In genomic region chr18:3727260-3727659, GRCh38 we compare ENCODE assay signal across 25 cellular contexts.
"Had no signal": no experiment of that assay in that cellular context is flagged by ENCODE, and none has a peak within 500 bp of the region (broad histone marks: within the 10 kb centered on the region; RNA-seq: fewer than 3 reads in every experiment).

No MANE protein-coding gene starts in this region.

- H3K4me3 Mint-ChIP-seq: activated CD4-positive, alpha-beta T cell treated with anti-CD3 and anti-CD28 coated beads, Interleukin-2, amount 10 ng/mL, durations not matched to agents 24 days and 14 days; activated CD8-positive, alpha-beta T cell treated with anti-CD3 and anti-CD28 coated beads for 36 hours; activated naive CD4-positive, alpha-beta T cell treated with anti-CD3 and anti-CD28 coated beads, Interleukin-2, amount 50 U/mL, for 24 hours; activated naive CD8-positive, alpha-beta T cell treated with anti-CD3 and anti-CD28 coated beads, Interleukin-2, amount 10 ng/mL, durations not matched to agents 7 days and 5 days; activated T-cell treated with anti-CD3 and anti-CD28 coated beads, Interleukin-2, amount 50 U/mL, for 24 hours; T-helper 1 cell treated with Interleukin-12 subunit alpha and Interleukin-12 subunit beta and Interleukin-4 antibody, amounts not matched to agents 30 μg/mL and 1 μg/mL, for 36 hours; T-helper 2 cell treated with Interferon-gamma antibody and Interleukin-4, amounts not matched to agents 5 μg/mL and 100 μg/mL, for 36 hours had no signal

- H3K27ac ChIP-seq: ascending aorta, cardiac muscle cell, KMS-11, SJSA1 had no signal

- DNase-seq: activated CD4-positive, alpha-beta T cell treated with anti-CD3 and anti-CD28 coated beads, Interleukin-2, amount 10 ng/mL, durations not matched to agents 24 days and 14 days; activated CD4-positive, alpha-beta T cell treated with anti-CD3 and anti-CD28 coated beads, Interleukin-2, amount 50 U/mL, for 4 hours; activated CD8-positive, alpha-beta T cell treated with anti-CD3 and anti-CD28 coated beads for 36 hours; activated gamma-delta T cell; activated naive CD4-positive, alpha-beta T cell treated with Interleukin-2 at 50 U/mL for 16 hours; activated naive CD8-positive, alpha-beta T cell treated with anti-CD3 and anti-CD28 coated beads, Interleukin-2, amount 10 ng/mL, durations not matched to agents 7 days and 5 days; activated T-cell treated with anti-CD3 and anti-CD28 coated beads, Interleukin-2, amount 50 U/mL, for 24 hours; amygdala; MM.1S; MV-4-11; NCI-H1694 treated with DMSO at 0.1 percent for 48 hours; NCI-H2107; NCI-H2171; RPMI8226; SK-N-SH had no signal

- H3K36me3 Mint-ChIP-seq: activated naive CD4-positive, alpha-beta T cell treated with anti-CD3 and anti-CD28 coated beads, Interleukin-2, amount 50 U/mL, for 24 hours; activated naive CD8-positive, alpha-beta T cell treated with anti-CD3 and anti-CD28 coated beads, Interleukin-2, amount 10 ng/mL, durations not matched to agents 7 days and 5 days had no signal

- H3K27me3 ChIP-seq: ascending aorta, cardiac muscle cell had no signal

- H3K9me3 ChIP-seq: ascending aorta, SJSA1, SK-N-SH had no signal

- H3K4me1 ChIP-seq: SJSA1 had no signal

- ATAC-seq: activated CD8-positive, alpha-beta T cell treated with anti-CD3 and anti-CD28 coated beads for 36 hours; Panc1 had no signal

- H3K4me1 Mint-ChIP-seq: activated CD4-positive, alpha-beta T cell treated with anti-CD3 and anti-CD28 coated beads, Interleukin-2, amount 10 ng/mL, durations not matched to agents 24 days and 14 days; activated naive CD4-positive, alpha-beta T cell treated with anti-CD3 and anti-CD28 coated beads, Interleukin-2, amount 50 U/mL, for 24 hours; activated naive CD8-positive, alpha-beta T cell treated with anti-CD3 and anti-CD28 coated beads, Interleukin-2, amount 10 ng/mL, durations not matched to agents 7 days and 5 days had no signal

- H3K27me3 Mint-ChIP-seq: activated CD8-positive, alpha-beta T cell treated with anti-CD3 and anti-CD28 coated beads for 36 hours had no signal

- H3K4me3 ChIP-seq: ascending aorta, cardiac muscle cell, SJSA1 had no signal

- H3K36me3 ChIP-seq: ascending aorta, cardiac muscle cell, SJSA1 had no signal

- H3K27ac Mint-ChIP-seq: activated CD4-positive, alpha-beta T cell treated with anti-CD3 and anti-CD28 coated beads, Interleukin-2, amount 10 ng/mL, durations not matched to agents 24 days and 14 days; activated CD8-positive, alpha-beta T cell treated with anti-CD3 and anti-CD28 coated beads for 36 hours; activated naive CD4-positive, alpha-beta T cell treated with anti-CD3 and anti-CD28 coated beads, Interleukin-2, amount 50 U/mL, for 24 hours; activated naive CD8-positive, alpha-beta T cell treated with anti-CD3 and anti-CD28 coated beads, Interleukin-2, amount 10 ng/mL, durations not matched to agents 7 days and 5 days; activated T-cell treated with anti-CD3 and anti-CD28 coated beads, Interleukin-2, amount 50 U/mL, for 24 hours; activated T-helper 2 cell treated with anti-CD3 and anti-CD28 coated beads, Interferon-gamma antibody, Interleukin-2, Interleukin-4, amounts not matched to agents 10 μg/mL and 5 μg/mL and 100 μg/mL, durations not matched to agents 14 hours and 24 hours and 36 hours; T-helper 1 cell treated with Interleukin-12 subunit alpha and Interleukin-12 subunit beta and Interleukin-4 antibody, amounts not matched to agents 30 μg/mL and 1 μg/mL, for 36 hours; T-helper 2 cell treated with Interferon-gamma antibody and Interleukin-4, amounts not matched to agents 5 μg/mL and 100 μg/mL, for 36 hours had no signal

- FAIRE-seq: TTC549 had no signal

- H3K9me3 Mint-ChIP-seq: activated CD4-positive, alpha-beta T cell treated with anti-CD3 and anti-CD28 coated beads, Interleukin-2, amount 10 ng/mL, durations not matched to agents 24 days and 14 days; activated CD8-positive, alpha-beta T cell treated with anti-CD3 and anti-CD28 coated beads for 36 hours; activated naive CD4-positive, alpha-beta T cell treated with anti-CD3 and anti-CD28 coated beads, Interleukin-2, amount 50 U/mL, for 24 hours; activated naive CD8-positive, alpha-beta T cell treated with anti-CD3 and anti-CD28 coated beads, Interleukin-2, amount 10 ng/mL, durations not matched to agents 7 days and 5 days; activated T-cell treated with anti-CD3 and anti-CD28 coated beads, Interleukin-2, amount 50 U/mL, for 24 hours; activated T-helper 2 cell treated with anti-CD3 and anti-CD28 coated beads, Interferon-gamma antibody, Interleukin-2, Interleukin-4, amounts not matched to agents 10 μg/mL and 5 μg/mL and 100 μg/mL, durations not matched to agents 14 hours and 24 hours and 36 hours; T-helper 1 cell treated with Interleukin-12 subunit alpha and Interleukin-12 subunit beta and Interleukin-4 antibody, amounts not matched to agents 30 μg/mL and 1 μg/mL, for 36 hours; T-helper 2 cell treated with Interferon-gamma antibody and Interleukin-4, amounts not matched to agents 5 μg/mL and 100 μg/mL, for 36 hours had no signal
